Comparison of ENCODE assay signal across 13 cellular contexts in the genomic region with DNA sequence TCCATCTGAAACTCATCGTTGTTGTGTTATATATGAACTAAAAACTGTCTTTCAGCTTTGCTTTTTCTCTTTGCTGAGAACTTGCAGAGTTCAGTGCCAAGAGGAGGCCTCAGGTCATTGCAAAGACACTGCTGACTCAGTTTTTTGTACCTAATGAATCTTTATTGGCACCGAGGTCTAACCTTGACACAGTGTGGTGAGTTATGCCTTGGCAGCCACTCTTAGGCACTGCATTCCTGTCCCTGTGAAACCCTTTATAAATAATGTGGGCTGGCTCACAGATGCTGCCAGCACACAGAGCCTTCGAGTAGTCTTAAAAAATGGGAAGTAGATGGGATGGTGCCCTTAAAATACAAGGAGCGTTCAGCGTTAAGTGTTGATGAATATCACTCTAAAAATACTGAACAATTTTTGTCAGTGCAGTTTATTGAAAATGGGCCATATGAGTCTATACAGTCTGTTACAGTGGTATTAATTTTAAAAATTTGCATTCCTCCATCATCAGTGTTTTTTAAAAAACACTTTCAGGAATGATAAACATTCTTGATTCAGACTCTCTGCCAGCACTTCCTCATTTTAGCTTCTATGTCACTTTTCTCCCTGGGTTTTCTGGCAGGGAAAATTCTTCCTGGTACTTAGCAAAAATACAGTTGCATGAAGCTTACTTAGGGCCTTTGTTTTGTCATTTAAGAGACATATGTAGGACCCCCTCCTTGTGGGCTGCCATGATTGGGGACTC.
A peak's percentile ranks its signal among the peaks of the same experiment; 100 is the strongest.
DNase-seq lines count a peak whose midpoint lies in the region; ATAC-seq and TF ChIP-seq lines count a peak whose summit lies in the region.
"Had no signal": no experiment of that assay in that cellular context is flagged by ENCODE, and none has a peak within 500 bp of the region (broad histone marks: within the 10 kb centered on the region; RNA-seq: fewer than 3 reads in every experiment).

No MANE protein-coding gene starts in this region.

- intact Hi-C loops in adrenal gland (cut with DNase I), result no loop called here
- intact Hi-C loops in heart right ventricle (cut with DNase I), result loop anchor here in 3 of 10 donors (5.0 to 10.0 kb wide), 2 partner anchors 132 to 209 kb away; no protein-coding TSS in a partner anchor
- intact Hi-C loops in psoas muscle (cut with DNase I), result loop anchor here (5.0 kb wide), 1 partner anchor 209 kb away; no protein-coding TSS in a partner anchor

- peak; percentile 58 to 91 (median 84) for ATAC-seq in heart right ventricle
- peak; percentile 77 to 83 (median 80) for ATAC-seq in psoas muscle
- ATAC-seq in HG03457 (IDR thresholded peaks at IDR 0.05; ENCODE audit: unreplicated experiment), result no peak
- ATAC-seq: activated CD8-positive, alpha-beta memory T cell treated with anti-CD3 and anti-CD28 coated beads, Interleukin-2, amount 10 ng/mL, durations not matched to agents 7 days and 5 days had no signal

- DNase-seq in H4 (ENCODE audit: low spot score) (peak; percentile 74), adrenal gland (peak; percentile 31 to 79 (median 64)), heart right ventricle (peak in 1 of 2 donors; percentile 56), psoas muscle (peak; percentile 18 to 56), SHP77 (lab: John Stamatoyannopoulos, UW) (no peak), GM10248 (ENCODE audit: extremely low spot score) (no peak), HuH-7 (ENCODE audit: low spot score) (no peak)
- DNase-seq: activated CD4-positive, CD25-positive, alpha-beta regulatory T cell; activated CD8-positive, alpha-beta memory T cell treated with anti-CD3 and anti-CD28 coated beads, Interleukin-2, amount 10 ng/mL, durations not matched to agents 7 days and 5 days; activated gamma-delta T cell treated with Interleukin-2 at 50 U/mL for 16 hours; NCI-H187 had no signal

- POLR2A ChIA-PET in GM10248 (lab: Yijun Ruan, JAX), result no interaction called here

- no peaks in the 10 kb centered on the region for H3K4me1 ChIP-seq in adrenal gland (replicated peaks in 1 of 2)
- peaks cover 0 to 66% (median 29%) of the 10 kb centered on the region in 9 donors for H3K4me1 ChIP-seq in heart right ventricle
- peaks cover 44% of the 10 kb centered on the region for H3K4me1 ChIP-seq in psoas muscle

- H3K9me3 ChIP-seq in adrenal gland (replicated peaks in 1 of 3), result no peaks in the 10 kb centered on the region
- no peaks in the 10 kb centered on the region for H3K9me3 ChIP-seq in heart right ventricle
- H3K9me3 ChIP-seq in psoas muscle, result no peaks in the 10 kb centered on the region
- H3K9me3 ChIP-seq: ovary had no signal

- no peak for TF ChIP-seq POLR2A in adrenal gland (IDR thresholded peaks at IDR 0.05)

- CTCF ChIA-PET in GM10248 (lab: Yijun Ruan, JAX), result interaction anchor here (1.5 kb wide), 1 partner anchor 10 kb away, joined by 3 read pairs; no protein-coding TSS in a partner anchor

- no peak overlapping the region for H3K4me3 ChIP-seq in adrenal gland
- H3K4me3 ChIP-seq in heart right ventricle, result no peak overlapping the region
- H3K4me3 ChIP-seq in psoas muscle, result no peak overlapping the region
- H3K4me3 ChIP-seq: ovary had no signal

- H3K27me3 ChIP-seq in adrenal gland, result no peaks in the 10 kb centered on the region
- H3K27me3 ChIP-seq in heart right ventricle, result no peaks in the 10 kb centered on the region
- H3K27me3 ChIP-seq in psoas muscle (ENCODE audit: insufficient read depth in 3 of 3, low read length in 2 of 3), result no peaks in the 10 kb centered on the region
- H3K27me3 ChIP-seq: ovary had no signal

- TF ChIP-seq CTCF in adrenal gland (IDR thresholded peaks at IDR 0.05) (no peak), heart right ventricle (IDR thresholded peaks at IDR 0.05) (no peak), psoas muscle (IDR thresholded peaks at IDR 0.05) (no peak), GM10248 (IDR thresholded peaks at IDR 0.05; ENCODE audit: control extremely low read depth, extremely low read depth, low read depth, missing control alignments) (no peak)

- 17 to 29% (median 27%) methylated on average over 5 of the region's 5 CpGs for WGBS in adrenal gland, 4 donors
- 38 to 46% methylated on average over 5 of the region's 5 CpGs for WGBS in heart right ventricle, 2 donors
- WGBS in psoas muscle, 3 donors, result 15 to 34% (median 22%) methylated on average over 5 of the region's 5 CpGs

- H3K36me3 ChIP-seq in adrenal gland (replicated peaks in 1 of 2) (no peaks in the 10 kb centered on the region), heart right ventricle (no peaks in the 10 kb centered on the region), psoas muscle (ENCODE audit: insufficient read depth in 1 of 2, low read depth in 1 of 2) (no peaks in the 10 kb centered on the region)
- H3K36me3 ChIP-seq: ovary had no signal

- H3K27ac ChIP-seq in adrenal gland (no peak overlapping the region), heart right ventricle (peak overlapping the region in 8 of 10 donors; percentile 13 to 66 (median 48)), psoas muscle (peak overlapping the region; percentile 46)
- H3K27ac ChIP-seq: ovary had no signal

Comparison
In these comparisons a context has a peak if more than half of its experiments do, and no peak if none do; other contexts are left out.
1. DNase-seq: peak in H4 (single experiment), adrenal gland (7 of 7) and psoas muscle (2 of 2); none in SHP77 (0 of 2), GM10248 (single experiment) and HuH-7 (single experiment).
2. H3K27ac ChIP-seq: peak in heart right ventricle (8 of 10) and psoas muscle (single experiment); none in adrenal gland (0 of 5).
3. intact Hi-C loops: an anchor here in psoas muscle (5.0 kb wide); none called in adrenal gland.